6 cellular contexts compared by ENCODE assay signal in genomic region chr19:17841371-17841809, GRCh38. TPM values are rescaled to one million over a fixed set of nuclear protein-coding genes. Genes with fewer than 3 reads are reported as not detected.
A peak's percentile ranks its signal among the peaks of the same experiment; 100 is the strongest.
DNase-seq lines count a peak whose midpoint lies in the region; TF ChIP-seq lines count a peak whose summit lies in the region.

No MANE protein-coding gene starts in this region.

- no peaks in the 10 kb centered on the region for H3K36me3 ChIP-seq in iPS DF 6.9 (ENCODE audit: control insufficient read depth, insufficient read depth, low read length)
- H3K36me3 ChIP-seq in testis (ENCODE audit: low read depth, missing control alignments), result no peaks in the 10 kb centered on the region
- no peaks in the 10 kb centered on the region for H3K36me3 ChIP-seq in Caco-2 (ENCODE audit: control insufficient read depth, insufficient read depth, low read length)

- H3K4me3 ChIP-seq in iPS DF 6.9 (ENCODE audit: low read length), result peak overlapping the region; percentile 42; the same call in 1 of the 2 replicates
- peak overlapping the region; percentile 52 to 53 for H3K4me3 ChIP-seq in testis
- H3K4me3 ChIP-seq in Caco-2 (ENCODE audit: low read depth, low read length), result no peak overlapping the region

- H3K9me3 ChIP-seq in iPS DF 6.9 (ENCODE audit: control insufficient read depth, insufficient read depth, low read length), result no peaks in the 10 kb centered on the region
- no peaks in the 10 kb centered on the region for H3K9me3 ChIP-seq in testis
- H3K9me3 ChIP-seq in Caco-2, result no peaks in the 10 kb centered on the region

- H3K27me3 Mint-ChIP-seq in activated CD4-positive, alpha-beta memory T cell treated with anti-CD3 and anti-CD28 coated beads for 36 hours, result no peaks in the 10 kb centered on the region
- H3K27me3 Mint-ChIP-seq in activated CD4-positive, alpha-beta memory T cell treated with anti-CD3 and anti-CD28 coated beads, Interleukin-2, amount 10 ng/mL, durations not matched to agents 7 days and 5 days, result no peaks in the 10 kb centered on the region
- no peaks in the 10 kb centered on the region for H3K27me3 Mint-ChIP-seq in Caco-2 (ENCODE audit: insufficient read depth, unreplicated experiment)

- H3K27me3 ChIP-seq in iPS DF 6.9 (ENCODE audit: control insufficient read depth, insufficient read depth, low read length) (no peaks in the 10 kb centered on the region), testis (no peaks in the 10 kb centered on the region), Caco-2 (replicated peaks; ENCODE audit: control insufficient read depth, insufficient read depth, low read length) (no peaks in the 10 kb centered on the region)

- H3K4me3 Mint-ChIP-seq in activated CD4-positive, alpha-beta memory T cell treated with anti-CD3 and anti-CD28 coated beads for 36 hours, result no peak overlapping the region
- no peak overlapping the region for H3K4me3 Mint-ChIP-seq in activated CD4-positive, alpha-beta memory T cell treated with anti-CD3 and anti-CD28 coated beads, Interleukin-2, amount 10 ng/mL, durations not matched to agents 7 days and 5 days
- no peak overlapping the region for H3K4me3 Mint-ChIP-seq in Caco-2 (ENCODE audit: unreplicated experiment)

- POLR2A ChIA-PET in activated CD4-positive, alpha-beta memory T cell treated with anti-CD3 and anti-CD28 coated beads for 36 hours (lab: Charles Lee), result interaction anchor here (1.2 kb wide), 1 partner anchor 19 kb away, joined by 3 read pairs; no protein-coding TSS in a partner anchor
- POLR2A ChIA-PET in activated CD4-positive, alpha-beta memory T cell treated with anti-CD3 and anti-CD28 coated beads, Interleukin-2, amount 10 ng/mL, durations not matched to agents 7 days and 5 days (lab: Charles Lee), result interaction anchor here (1.6 kb wide), 1 partner anchor 18 kb away, joined by 4 read pairs; the partner anchor contains the start of gene RPL18A
- POLR2A ChIA-PET in Caco-2 (lab: Charles Lee), result no interaction called here

- CTCF ChIA-PET in activated CD4-positive, alpha-beta memory T cell treated with anti-CD3 and anti-CD28 coated beads for 36 hours (lab: Charles Lee), result no interaction called here
- CTCF ChIA-PET in activated CD4-positive, alpha-beta memory T cell treated with anti-CD3 and anti-CD28 coated beads, Interleukin-2, amount 10 ng/mL, durations not matched to agents 7 days and 5 days (lab: Charles Lee), result no interaction called here
- CTCF ChIA-PET in Caco-2 (lab: Charles Lee), result no interaction called here

- H3K9me3 Mint-ChIP-seq in activated CD4-positive, alpha-beta memory T cell treated with anti-CD3 and anti-CD28 coated beads for 36 hours, result no peaks in the 10 kb centered on the region
- no peaks in the 10 kb centered on the region for H3K9me3 Mint-ChIP-seq in activated CD4-positive, alpha-beta memory T cell treated with anti-CD3 and anti-CD28 coated beads, Interleukin-2, amount 10 ng/mL, durations not matched to agents 7 days and 5 days
- H3K9me3 Mint-ChIP-seq in Caco-2 (ENCODE audit: unreplicated experiment), result no peaks in the 10 kb centered on the region

- WGBS in iPS DF 6.9 (ENCODE audit: insufficient coverage, insufficient read length), result no CpG with 5 or more reads among the region's 30 CpGs
- 6 to 22% methylated on average over 20 to 30 of the region's 30 CpGs for WGBS in testis, 2 donors

- peaks cover 2% of the 10 kb centered on the region; the same call in 1 of the 2 replicates for H3K4me1 ChIP-seq in iPS DF 6.9 (ENCODE audit: control insufficient read depth, insufficient read depth, low read length)
- H3K4me1 ChIP-seq in testis, result peaks cover 7% of the 10 kb centered on the region
- no peaks in the 10 kb centered on the region for H3K4me1 ChIP-seq in Caco-2

- H3K27ac Mint-ChIP-seq in activated CD4-positive, alpha-beta memory T cell treated with anti-CD3 and anti-CD28 coated beads for 36 hours, result peak overlapping the region; percentile 18
- no peak overlapping the region for H3K27ac Mint-ChIP-seq in activated CD4-positive, alpha-beta memory T cell treated with anti-CD3 and anti-CD28 coated beads, Interleukin-2, amount 10 ng/mL, durations not matched to agents 7 days and 5 days
- no peak overlapping the region for H3K27ac Mint-ChIP-seq in Caco-2 (ENCODE audit: unreplicated experiment)

- no peak for TF ChIP-seq POLR2A in testis (IDR thresholded peaks at IDR 0.05)

- BruUV-seq in Caco-2 (replicated peaks; lab: Mats Ljungman, UMichigan), result no TSS peak

- peaks cover 38% of the 10 kb centered on the region for H3K4me1 Mint-ChIP-seq in activated CD4-positive, alpha-beta memory T cell treated with anti-CD3 and anti-CD28 coated beads for 36 hours (ENCODE audit: low read depth)
- H3K4me1 Mint-ChIP-seq in activated CD4-positive, alpha-beta memory T cell treated with anti-CD3 and anti-CD28 coated beads, Interleukin-2, amount 10 ng/mL, durations not matched to agents 7 days and 5 days, result peaks cover 51% of the 10 kb centered on the region
- H3K4me1 Mint-ChIP-seq in Caco-2 (ENCODE audit: low read depth, unreplicated experiment), result no peaks in the 10 kb centered on the region

- intact Hi-C loops in activated CD4-positive, alpha-beta memory T cell treated with anti-CD3 and anti-CD28 coated beads for 36 hours (cut with micrococcal nuclease), result no loop called here
- intact Hi-C loops in testis (cut with DNase I; ENCODE audit: low total_unique reads), result no loop called here
- intact Hi-C loops in Caco-2 (cut with micrococcal nuclease; ENCODE audit: unreplicated experiment), result no loop called here

- H3K36me3 Mint-ChIP-seq in activated CD4-positive, alpha-beta memory T cell treated with anti-CD3 and anti-CD28 coated beads for 36 hours, result peaks cover 68% of the 10 kb centered on the region
- peaks cover 90% of the 10 kb centered on the region for H3K36me3 Mint-ChIP-seq in activated CD4-positive, alpha-beta memory T cell treated with anti-CD3 and anti-CD28 coated beads, Interleukin-2, amount 10 ng/mL, durations not matched to agents 7 days and 5 days (ENCODE audit: low read depth)
- H3K36me3 Mint-ChIP-seq in Caco-2 (ENCODE audit: insufficient read depth, unreplicated experiment), result no peaks in the 10 kb centered on the region

- no peak overlapping the region for H3K27ac ChIP-seq in iPS DF 6.9 (ENCODE audit: low read length)
- peak overlapping the region; percentile 71 to 93 for H3K27ac ChIP-seq in testis

- TF ChIP-seq CTCF in testis (IDR thresholded peaks at IDR 0.05) (no peak), Caco-2 (IDR thresholded peaks at IDR 0.05; ENCODE audit: insufficient read depth in 1 of 2, low read depth in 1 of 2, low read length in 1 of 2, severe bottlenecking in 1 of 2, unreplicated experiment in 1 of 2) (no peak)

- DNase-seq in activated CD4-positive, alpha-beta memory T cell treated with anti-CD3 and anti-CD28 coated beads for 36 hours, result no peak
- DNase-seq in activated CD4-positive, alpha-beta memory T cell treated with anti-CD3 and anti-CD28 coated beads, Interleukin-2, amount 10 ng/mL, durations not matched to agents 7 days and 5 days, result no peak
- no peak for DNase-seq in iPS DF 6.9 (ENCODE audit: low read depth, low spot score)
- DNase-seq in testis, result no peak
- no peak for DNase-seq in inferior parietal cortex (ENCODE audit: extremely low spot score)
- no peak for DNase-seq in Caco-2

RNA-seq across cellular contexts. Expression of gene JAK3, which starts 6.4 kb away (rescaled TPM):
- 100 to 1,000 TPM; 200 to 217 TPM for total RNA-seq in activated CD4-positive, alpha-beta memory T cell treated with anti-CD3 and anti-CD28 coated beads for 36 hours
- 100 to 1,000 TPM; 233 to 237 TPM for total RNA-seq in activated CD4-positive, alpha-beta memory T cell treated with anti-CD3 and anti-CD28 coated beads, Interleukin-2, amount 10 ng/mL, durations not matched to agents 7 days and 5 days
- total RNA-seq in testis (10 to 100 TPM in 1 of 2 donors, 1 to 10 TPM in 1; 5.0 to 10.5 TPM), Caco-2 (2022) (not detected in 2 replicates)
- 3.5 TPM for polyA plus RNA-seq in testis (ENCODE audit: insufficient read depth, low read depth, low replicate concordance)

RNA-seq across cellular contexts. Expression of gene RPL18A, which starts 18.3 kb away (rescaled TPM):
- 1,000 to 10,000 TPM; 3,104 to 3,138 TPM for total RNA-seq in activated CD4-positive, alpha-beta memory T cell treated with anti-CD3 and anti-CD28 coated beads for 36 hours
- 1,000 to 10,000 TPM; 2,013 to 2,059 TPM for total RNA-seq in activated CD4-positive, alpha-beta memory T cell treated with anti-CD3 and anti-CD28 coated beads, Interleukin-2, amount 10 ng/mL, durations not matched to agents 7 days and 5 days
- total RNA-seq in testis (1,000 to 10,000 TPM in 1 of 2 donors, 100 to 1,000 TPM in 1; 551 to 1,098 TPM), Caco-2 (2022) (1,599 and 1,686 TPM in 2 replicates)
- 828 TPM for polyA plus RNA-seq in testis (ENCODE audit: insufficient read depth, low read depth, low replicate concordance)

RNA-seq across cellular contexts. Expression of gene INSL3, which starts 20.1 kb away (rescaled TPM):
- total RNA-seq in activated CD4-positive, alpha-beta memory T cell treated with anti-CD3 and anti-CD28 coated beads for 36 hours, result 1 to 10 TPM; 6.8 to 8.3 TPM
- 1 to 10 TPM; 7.9 to 9.0 TPM for total RNA-seq in activated CD4-positive, alpha-beta memory T cell treated with anti-CD3 and anti-CD28 coated beads, Interleukin-2, amount 10 ng/mL, durations not matched to agents 7 days and 5 days
- total RNA-seq in testis (100 to 1,000 TPM in 1 of 2 donors, 10 to 100 TPM in 1; 39.0 to 183 TPM), Caco-2 (2022) (not detected in 2 replicates)
- polyA plus RNA-seq in testis (ENCODE audit: insufficient read depth, low read depth, low replicate concordance), result 1,477 TPM

RNA-seq across cellular contexts. Expression of gene SLC5A5, which starts 30.4 kb away (rescaled TPM):
- 1 to 10 TPM in 1 of 2 experiments, under 1 TPM in 1; 0.87 to 1.0 TPM for total RNA-seq in activated CD4-positive, alpha-beta memory T cell treated with anti-CD3 and anti-CD28 coated beads for 36 hours
- 1 to 10 TPM; 1.7 to 2.0 TPM for total RNA-seq in activated CD4-positive, alpha-beta memory T cell treated with anti-CD3 and anti-CD28 coated beads, Interleukin-2, amount 10 ng/mL, durations not matched to agents 7 days and 5 days
- 1 to 10 TPM in 1 of 2 donors, under 1 TPM in 1; 0.79 to 1.4 TPM for total RNA-seq in testis
- 1.1 TPM for polyA plus RNA-seq in testis (ENCODE audit: insufficient read depth, low read depth, low replicate concordance)
- 0.43 TPM in 1 of 2 replicates, not detected in the other for total RNA-seq in Caco-2 (2022)

RNA-seq across cellular contexts. Expression of gene B3GNT3, which starts 46.5 kb away (rescaled TPM):
- under 1 TPM; 0.26 to 0.34 TPM for total RNA-seq in activated CD4-positive, alpha-beta memory T cell treated with anti-CD3 and anti-CD28 coated beads for 36 hours
- not detected for total RNA-seq in activated CD4-positive, alpha-beta memory T cell treated with anti-CD3 and anti-CD28 coated beads, Interleukin-2, amount 10 ng/mL, durations not matched to agents 7 days and 5 days
- total RNA-seq in testis, result under 1 TPM; 0.19 to 0.71 TPM
- 0.63 TPM for polyA plus RNA-seq in testis (ENCODE audit: insufficient read depth, low read depth, low replicate concordance)
- total RNA-seq in Caco-2 (2022), result 2.8 and 4.6 TPM in 2 replicates

Comparison
In these comparisons a context has a peak if more than half of its experiments do, and no peak if none do; other contexts are left out.
1. RNA of gene JAK3, which starts 6.4 kb away (total RNA-seq): 233 to 237 TPM in activated CD4-positive, alpha-beta memory T cell treated with anti-CD3 and anti-CD28 coated beads, Interleukin-2, amount 10 ng/mL, durations not matched to agents 7 days and 5 days and 200 to 217 TPM in activated CD4-positive, alpha-beta memory T cell treated with anti-CD3 and anti-CD28 coated beads for 36 hours; 5.0 to 10.5 TPM in testis and not detected in Caco-2; every median in the first group is over 10 times any median in the second.